ENCODE assay signal across 19 cellular contexts in genomic region chr3:101193957-101194356, GRCh38.
A peak's percentile ranks its signal among the peaks of the same experiment; 100 is the strongest.
DNase-seq lines count a peak whose midpoint lies in the region; TF ChIP-seq lines count a peak whose summit lies in the region.
"Had no signal": no experiment of that assay in that cellular context is flagged by ENCODE, and none has a peak within 500 bp of the region (broad histone marks: within the 10 kb centered on the region; RNA-seq: fewer than 3 reads in every experiment).

No MANE protein-coding gene starts in this region.

- H2BK15ac ChIP-seq in mesendoderm (replicated peaks; ENCODE audit: low read depth), result no peak overlapping the region

- POLR2A ChIA-PET in SK-N-SH (lab: Yijun Ruan, JAX), result no interaction called here

- H3K27ac ChIP-seq in SK-N-SH (ENCODE audit: low read depth in 2 of 2, low read length in 1 of 2), result peak overlapping the region in 1 of 2 experiments; percentile 34; a peak in 2 of 4 replicates
- no peak overlapping the region for H3K27ac ChIP-seq in mesendoderm (ENCODE audit: low read depth, low read length)
- H3K27ac ChIP-seq: C4-2B, esophagus squamous epithelium, thoracic aorta had no signal

- H3K4me1 ChIP-seq in SK-N-SH (ENCODE audit: control insufficient read depth in 1 of 2, insufficient read depth in 2 of 2, low read depth in 1 of 2, low read length in 1 of 2) (peaks cover 0 to 7% of the 10 kb centered on the region in 2 experiments; a peak in 1 of 4 replicates), skeletal muscle satellite cell (ENCODE audit: control insufficient read depth, insufficient read depth, low read length) (peaks cover 52% of the 10 kb centered on the region), BE2C (no peaks in the 10 kb centered on the region), mesendoderm (ENCODE audit: control insufficient read depth, low read depth, low read length) (no peaks in the 10 kb centered on the region)
- H3K4me1 ChIP-seq: esophagus squamous epithelium had no signal

- H3K27me3 ChIP-seq in SK-N-SH (ENCODE audit: insufficient read depth), result no peaks in the 10 kb centered on the region
- H3K27me3 ChIP-seq in skeletal muscle satellite cell (ENCODE audit: control insufficient read depth, insufficient read depth, low read length), result no peaks in the 10 kb centered on the region
- no peaks in the 10 kb centered on the region for H3K27me3 ChIP-seq in BE2C
- H3K27me3 ChIP-seq in mesendoderm (ENCODE audit: insufficient read depth, low read length, poor library complexity), result no peaks in the 10 kb centered on the region
- H3K27me3 ChIP-seq: esophagus squamous epithelium had no signal

- H3K4ac ChIP-seq in mesendoderm (ENCODE audit: low read depth, low read length), result no peak overlapping the region

- TF ChIP-seq CTCF in SK-N-SH (IDR thresholded peaks at IDR 0.05) (no peak), BE2C (IDR thresholded peaks at IDR 0.05; ENCODE audit: low read depth, low read length) (no peak)

- peak in 1 of 2 experiments; percentile 64; a peak in 1 of 4 replicates for TF ChIP-seq EP300 in SK-N-SH (IDR thresholded peaks at IDR 0.05; ENCODE audit: borderline replicate concordance in 1 of 2, low read depth in 1 of 2, low read length in 1 of 2)

- no peaks in the 10 kb centered on the region for H3K79me2 ChIP-seq in SK-N-SH (ENCODE audit: insufficient read depth)
- H3K79me2 ChIP-seq in mesendoderm (ENCODE audit: control insufficient read depth, insufficient read depth, low read length), result no peaks in the 10 kb centered on the region

- no peak overlapping the region for H3K56ac ChIP-seq in mesendoderm (ENCODE audit: low read length)

- H3K4me3 ChIP-seq in SK-N-SH (ENCODE audit: low read depth in 2 of 2, low read length in 1 of 2) (no peak overlapping the region), skeletal muscle satellite cell (ENCODE audit: low read length) (no peak overlapping the region), BE2C (ENCODE audit: low read depth, low read length) (no peak overlapping the region), mesendoderm (ENCODE audit: low read length) (no peak overlapping the region)
- H3K4me3 ChIP-seq: esophagus squamous epithelium, thoracic aorta had no signal

- peak; percentile 92 for DNase-seq in HS-5 (ENCODE audit: low read depth)
- no peak for DNase-seq in SK-N-SH
- DNase-seq in fibroblast of gingiva (ENCODE audit: low read depth), result peak; percentile 27
- DNase-seq in BE2C, result no peak
- DNase-seq in mesendoderm, result no peak
- DNase-seq in SKM-1 (lab: John Stamatoyannopoulos, UW; ENCODE audit: unreplicated experiment), result no peak
- DNase-seq: activated CD4-positive, alpha-beta memory T cell treated with anti-CD3 and anti-CD28 coated beads, Interleukin-2, amount 10 ng/mL, durations not matched to agents 7 days and 5 days; activated T-cell treated with anti-CD3 and anti-CD28 coated beads, Interleukin-2, amount 50 U/mL, for 4 hours; esophagus squamous epithelium; islet precursor cell; mesenchymal stem cell; NCI-H187; NCI-H446 treated with DMSO at 0.1 percent for 48 hours; SHP77 treated with DMSO at 0.1 percent for 48 hours; stimulated activated CD4-positive, alpha-beta T cell treated with anti-CD3 and anti-CD28 coated beads, Interleukin-12 subunit alpha, Interleukin-12 subunit beta, amount 100 ng/mL, for 4 hours; T-helper 2 cell had no signal

- no peak for TF ChIP-seq RAD21 in SK-N-SH (IDR thresholded peaks at IDR 0.05; ENCODE audit: low read length)

- no peaks in the 10 kb centered on the region for H4K20me1 ChIP-seq in SK-N-SH (ENCODE audit: insufficient read depth)

- no peaks in the 10 kb centered on the region for H3K9me2 ChIP-seq in SK-N-SH

- H4K5ac ChIP-seq in mesendoderm (ENCODE audit: low read length), result no peak overlapping the region

- H3K18ac ChIP-seq in mesendoderm (ENCODE audit: low read length), result no peak overlapping the region

- WGBS in SK-N-SH (ENCODE audit: low lambda C conversion rate), result 70% methylated on average over 3 of the region's 3 CpGs
- no CpG with 5 or more reads among the region's 3 CpGs for WGBS in mesendoderm (ENCODE audit: extremely low coverage, insufficient coverage, low lambda C conversion rate)

- no peak overlapping the region for H3K23ac ChIP-seq in mesendoderm (ENCODE audit: low read length)

- no peak overlapping the region for H3K9ac ChIP-seq in SK-N-SH
- H3K9ac ChIP-seq in skeletal muscle satellite cell (ENCODE audit: low read depth, low read length), result peak overlapping the region; percentile 43
- H3K9ac ChIP-seq in mesendoderm (ENCODE audit: low read length), result no peak overlapping the region

- no peak overlapping the region for H2AK5ac ChIP-seq in mesendoderm (ENCODE audit: low read length)

- no peaks in the 10 kb centered on the region for H3F3A ChIP-seq in SK-N-SH (replicated peaks; ENCODE audit: insufficient read depth)

- no peak overlapping the region; the same call in 1 of the 2 replicates for H2AFZ ChIP-seq in SK-N-SH (ENCODE audit: low read depth)

- H3K4me2 ChIP-seq in SK-N-SH, result no peak overlapping the region
- no peak overlapping the region for H3K4me2 ChIP-seq in skeletal muscle satellite cell (ENCODE audit: low read length)
- no peak overlapping the region for H3K4me2 ChIP-seq in mesendoderm (ENCODE audit: low read length)

- no peak overlapping the region for H2BK120ac ChIP-seq in mesendoderm (ENCODE audit: low read depth, low read length)

- H4K8ac ChIP-seq in mesendoderm (ENCODE audit: low read depth, low read length), result no peak overlapping the region

- CTCF ChIA-PET in SK-N-SH (lab: Yijun Ruan, JAX), result interaction anchor here (0.6 to 0.9 kb wide), 2 partner anchors 313 to 590 kb away, joined by 3 to 4 read pairs; no protein-coding TSS in a partner anchor

- no peaks in the 10 kb centered on the region for H3K36me3 ChIP-seq in SK-N-SH (replicated peaks in 1 of 2; ENCODE audit: control insufficient read depth in 1 of 2, insufficient read depth in 2 of 2, low read length in 1 of 2)
- no peaks in the 10 kb centered on the region for H3K36me3 ChIP-seq in skeletal muscle satellite cell (ENCODE audit: insufficient read depth, low read length)
- no peaks in the 10 kb centered on the region for H3K36me3 ChIP-seq in BE2C
- H3K36me3 ChIP-seq in mesendoderm (ENCODE audit: control insufficient read depth, insufficient read depth, low read length), result no peaks in the 10 kb centered on the region
- H3K36me3 ChIP-seq: esophagus squamous epithelium, thoracic aorta had no signal

- H3K9me3 ChIP-seq in SK-N-SH, result no peaks in the 10 kb centered on the region
- H3K9me3 ChIP-seq in skeletal muscle satellite cell (replicated peaks; ENCODE audit: low read length), result no peaks in the 10 kb centered on the region
- no peaks in the 10 kb centered on the region for H3K9me3 ChIP-seq in BE2C
- H3K9me3 ChIP-seq: esophagus squamous epithelium, thoracic aorta had no signal

- H2BK5ac ChIP-seq in mesendoderm (ENCODE audit: low read length), result no peak overlapping the region

- no peaks in the 10 kb centered on the region for H3K79me1 ChIP-seq in mesendoderm (ENCODE audit: low read length)

TF ChIP-seq in SK-N-SH, 30 proteins besides CTCF, POLR2A, EP300 and RAD21:
- TF ChIP-seq TCF12 (IDR thresholded peaks at IDR 0.05), result peak; percentile 66
- TF ChIP-seq POLR2AphosphoS5 (IDR thresholded peaks at IDR 0.05; ENCODE audit: low read depth, low read length), result no peak
- TF ChIP-seq NFIC (IDR thresholded peaks at IDR 0.05; ENCODE audit: borderline replicate concordance), result peak; percentile 26; the same call in 1 of the 2 replicates
- TF ChIP-seq TAF1 (IDR thresholded peaks at IDR 0.05; ENCODE audit: borderline replicate concordance, low read depth, low read length), result no peak
- no peak for TF ChIP-seq FOXJ3 (CRISPR knock-in tag; IDR thresholded peaks at IDR 0.05)
- 0 out of 2 replicates have a peak, but pooled peaks have one; percentile 26 for TF ChIP-seq MAX (IDR thresholded peaks at IDR 0.05; ENCODE audit: low read depth)
- peak; percentile 32 for TF ChIP-seq JUND (IDR thresholded peaks at IDR 0.05)
- TF ChIP-seq YY1 (IDR thresholded peaks at IDR 0.05; ENCODE audit: low read depth), result no peak
- peak; percentile 47; the same call in 1 of the 2 replicates for TF ChIP-seq FOSL2 (IDR thresholded peaks at IDR 0.05; ENCODE audit: borderline replicate concordance, low read depth)
- TF ChIP-seq, protein P1, sequence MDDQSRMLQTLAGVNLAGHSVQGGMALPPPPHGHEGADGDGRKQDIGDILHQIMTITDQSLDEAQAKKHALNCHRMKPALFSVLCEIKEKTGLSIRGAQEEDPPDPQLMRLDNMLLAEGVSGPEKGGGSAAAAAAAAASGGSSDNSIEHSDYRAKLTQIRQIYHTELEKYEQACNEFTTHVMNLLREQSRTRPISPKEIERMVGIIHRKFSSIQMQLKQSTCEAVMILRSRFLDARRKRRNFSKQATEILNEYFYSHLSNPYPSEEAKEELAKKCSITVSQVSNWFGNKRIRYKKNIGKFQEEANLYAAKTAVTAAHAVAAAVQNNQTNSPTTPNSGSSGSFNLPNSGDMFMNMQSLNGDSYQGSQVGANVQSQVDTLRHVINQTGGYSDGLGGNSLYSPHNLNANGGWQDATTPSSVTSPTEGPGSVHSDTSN (IDR thresholded peaks at IDR 0.05), result peak; percentile 72
- no peak for TF ChIP-seq USF1 (IDR thresholded peaks at IDR 0.05; ENCODE audit: borderline replicate concordance, low read depth)
- peak; percentile 50; the same call in 1 of the 2 replicates for TF ChIP-seq TEAD4 (IDR thresholded peaks at IDR 0.05; ENCODE audit: borderline replicate concordance, insufficient read depth)
- TF ChIP-seq RXRA (IDR thresholded peaks at IDR 0.05; ENCODE audit: borderline replicate concordance, low read depth), result no peak; the same call in 1 of the 2 replicates

Comparison
In these comparisons a context has a peak if more than half of its experiments do, and no peak if none do; other contexts are left out.
1. DNase-seq: peak in HS-5 (single experiment) and fibroblast of gingiva (single experiment); none in SK-N-SH (single experiment), BE2C (single experiment), mesendoderm (single experiment) and SKM-1 (single experiment).